ENCODE assay signal across 8 cellular contexts in genomic region chr5:34655354-34655991, GRCh38. TPM values are rescaled to one million over a fixed set of nuclear protein-coding genes. Genes with fewer than 3 reads are reported as not detected.
DNase-seq lines count a peak whose midpoint lies in the region; ATAC-seq and TF ChIP-seq lines count a peak whose summit lies in the region.

No MANE protein-coding gene starts in this region.

- H3K9ac ChIP-seq in IMR-90 (ENCODE audit: low read depth, low read length): peak overlapping the region; percentile 93

- H2BK120ac ChIP-seq in IMR-90 (ENCODE audit: low read depth, low read length): peak overlapping the region; percentile 72

- intact Hi-C loops in IMR-90 (cut with micrococcal nuclease): loop anchor here (1.0 to 5.0 kb wide), 3 partner anchors 46 to 107 kb away; no protein-coding TSS in a partner anchor
- intact Hi-C loops in dorsolateral prefrontal cortex (cut with DNase I): loop anchor here (5.0 to 10.0 kb wide), 5 partner anchors 153 to 242 kb away; no protein-coding TSS in a partner anchor

- dilution Hi-C loops in IMR-90 (cut with HindIII; ENCODE audit: low sequenced_read_pairs, unreplicated experiment): no loop called here

- peak; percentile 38 for ATAC-seq in IMR-90 (ENCODE audit: low read depth)
- ATAC-seq in GM19397 (IDR thresholded peaks at IDR 0.05; ENCODE audit: unreplicated experiment): no peak

- H2BK20ac ChIP-seq in IMR-90 (ENCODE audit: low read depth, low read length): peak overlapping the region; percentile 68

- peak; percentile 0; the same call in 1 of the 2 replicates for TF ChIP-seq RAD21 in IMR-90 (IDR thresholded peaks at IDR 0.05; ENCODE audit: low read length)

- peak overlapping the region; percentile 81 for H3K23ac ChIP-seq in IMR-90 (ENCODE audit: low read depth, low read length)

- peaks cover 27% of the 10 kb centered on the region for H4K20me1 ChIP-seq in IMR-90 (ENCODE audit: insufficient read depth, low read length)

- peak overlapping the region; percentile 97 for H3K27ac ChIP-seq in IMR-90 (ENCODE audit: insufficient read depth, low read length)
- H3K27ac ChIP-seq in WERI-Rb-1: no peak overlapping the region
- H3K27ac ChIP-seq in dorsolateral prefrontal cortex: peak overlapping the region; percentile 1 to 92 (median 84)

- H3K14ac ChIP-seq in IMR-90 (replicated peaks; ENCODE audit: low read depth, low read length): peak overlapping the region; percentile 91

- no peaks in the 10 kb centered on the region for H3K9me3 ChIP-seq in IMR-90 (ENCODE audit: control insufficient read depth, insufficient read depth, low read length)
- H3K9me3 ChIP-seq in WERI-Rb-1 (ENCODE audit: severe bottlenecking): no peaks in the 10 kb centered on the region

- H2AFZ ChIP-seq in IMR-90 (replicated peaks; ENCODE audit: low read length, poor library complexity): peak overlapping the region; percentile 85

- DNase-seq in DMS153 treated with DMSO at 0.1 percent for 48 hours (lab: John Stamatoyannopoulos, UW; ENCODE audit: unreplicated experiment): peak; percentile 50
- DNase-seq in IMR-90: peak; percentile 90
- DNase-seq in WERI-Rb-1: peak; percentile 35
- peak in 8 of 10 donors; percentile 31 to 57 (median 47) for DNase-seq in dorsolateral prefrontal cortex
- DNase-seq in left kidney (ENCODE audit: low read depth, low spot score): peak; percentile 89
- peak; percentile 19 for DNase-seq in stimulated activated CD4-positive, alpha-beta T cell treated with anti-CD3 and anti-CD28 coated beads, Interleukin-1b, Interleukin-23, amount 100 ng/mL, for 48 hours
- no peak for DNase-seq in effector CD8-positive, alpha-beta T cell (lab: John Stamatoyannopoulos, UW)

- H3K18ac ChIP-seq in IMR-90 (ENCODE audit: low read depth, low read length): peak overlapping the region; percentile 88

- peak overlapping the region; percentile 48 for H2AK5ac ChIP-seq in IMR-90 (ENCODE audit: low read depth, low read length)

- no peak for TF ChIP-seq CTCF in IMR-90 (conservative IDR thresholded peaks at IDR 0.05; ENCODE audit: low read depth, low read length)
- TF ChIP-seq CTCF in WERI-Rb-1 (IDR thresholded peaks at IDR 0.05; ENCODE audit: low read depth, low read length): no peak
- TF ChIP-seq CTCF in dorsolateral prefrontal cortex (IDR thresholded peaks at IDR 0.05 in 54 of 56, conservative IDR thresholded peaks at IDR 0.05 in 2 of 56; ENCODE audit: low read depth in 1 of 56, partially characterized antibody in 56 of 56): peak in 1 of 56 donors; percentile 3

- peaks cover 2% of the 10 kb centered on the region; the same call in 1 of the 2 replicates for H3K9me1 ChIP-seq in IMR-90 (ENCODE audit: insufficient read depth, low read length)

- BruUV-seq in IMR-90 (replicated peaks; lab: Mats Ljungman, UMichigan): TSS peak; percentile 71

- H4K5ac ChIP-seq in IMR-90 (ENCODE audit: low read depth, low read length): peak overlapping the region; percentile 82

- H3K36me3 ChIP-seq in IMR-90 (ENCODE audit: control insufficient read depth, insufficient read depth, low read length) (no peaks in the 10 kb centered on the region; the same call in 1 of the 2 replicates), WERI-Rb-1 (no peaks in the 10 kb centered on the region)

- POLR2A ChIA-PET in IMR-90 (lab: Charles Lee; ENCODE audit: unreplicated experiment): interaction anchor here (2.3 kb wide), 1 partner anchor 121 kb away, joined by 5 read pairs; no protein-coding TSS in a partner anchor

- in situ Hi-C loops in IMR-90 (cut with MboI; ENCODE audit: low sequenced_read_pairs): loop anchor here (5.0 kb wide), 1 partner anchor 128 kb away; no protein-coding TSS in a partner anchor

- H3K27me3 ChIP-seq in IMR-90 (ENCODE audit: control insufficient read depth, insufficient read depth, low read length) (no peaks in the 10 kb centered on the region), WERI-Rb-1 (ENCODE audit: insufficient read depth, low read depth, severe bottlenecking) (no peaks in the 10 kb centered on the region), dorsolateral prefrontal cortex (no peaks in the 10 kb centered on the region)

- peak overlapping the region; percentile 59 for H4K91ac ChIP-seq in IMR-90 (ENCODE audit: insufficient read depth, low read depth, low read length)

- H3K79me1 ChIP-seq in IMR-90 (ENCODE audit: low read depth in 1 of 2, low read length in 2 of 2): peaks cover 0 to 10% of the 10 kb centered on the region in 2 experiments; a peak in 2 of 4 replicates

- H2BK15ac ChIP-seq in IMR-90 (ENCODE audit: low read depth, low read length): peak overlapping the region; percentile 48; the same call in 2 of the 3 replicates

- H3K56ac ChIP-seq in IMR-90 (ENCODE audit: extremely low read depth, insufficient read depth, low read length): peak overlapping the region; percentile 98

- H3K4ac ChIP-seq in IMR-90 (ENCODE audit: low read depth, low read length): peak overlapping the region; percentile 84

- H2AK9ac ChIP-seq in IMR-90 (replicated peaks; ENCODE audit: low read depth, low read length, poor library complexity): peak overlapping the region; percentile 50

- H3K4me3 ChIP-seq in IMR-90 (ENCODE audit: insufficient read depth, low read depth, low read length) (peak overlapping the region; percentile 99), WERI-Rb-1 (ENCODE audit: low read depth, low read length) (peak overlapping the region; percentile 89), dorsolateral prefrontal cortex (peak overlapping the region; percentile 54 to 98 (median 89))

- H4K8ac ChIP-seq in IMR-90 (ENCODE audit: low read depth in 2 of 2, low read length in 2 of 2): peak overlapping the region; percentile 57 to 93

- H2BK5ac ChIP-seq in IMR-90 (ENCODE audit: low read depth, low read length, poor library complexity, severe bottlenecking): peak overlapping the region; percentile 98

- peak overlapping the region; percentile 90 for H3K4me2 ChIP-seq in IMR-90 (ENCODE audit: low read depth, low read length)

- CTCF ChIA-PET in IMR-90 (lab: Yijun Ruan, JAX): interaction anchor here (0.7 to 1.2 kb wide), 2 partner anchors 132 to 242 kb away, joined by 3 read pairs; no protein-coding TSS in a partner anchor

- peak; percentile 22; the same call in 1 of the 2 replicates for TF ChIP-seq POLR2A in IMR-90 (IDR thresholded peaks at IDR 0.05; ENCODE audit: low read depth, low read length)

- H3K4me1 ChIP-seq in IMR-90 (ENCODE audit: control insufficient read depth, insufficient read depth, low read length): peaks cover 12% of the 10 kb centered on the region

- 2% methylated on average over 9 of the region's 16 CpGs; no CpG with 5 or more reads in 1 of the 2 experiments for WGBS in IMR-90 (ENCODE audit: extremely low coverage in 2 of 2, insufficient read length in 1 of 2), 2 experiments

TF ChIP-seq in IMR-90, 13 proteins besides CTCF, POLR2A, EP300 and RAD21:
- TF ChIP-seq CEBPB (IDR thresholded peaks at IDR 0.05; ENCODE audit: low read depth, low read length): 0 out of 2 replicates have a peak, but pooled peaks have one; percentile 19
- TF ChIP-seq FOS (IDR thresholded peaks at IDR 0.05; ENCODE audit: low read depth, low read length): 0 out of 2 replicates have a peak, but pooled peaks have one; percentile 1
- no peak for TF ChIP-seq MAFK (IDR thresholded peaks at IDR 0.05; ENCODE audit: low read depth, low read length)
- TF ChIP-seq MXI1 (IDR thresholded peaks at IDR 0.05; ENCODE audit: borderline replicate concordance, low read depth, low read length): peak; percentile 51; the same call in 1 of the 2 replicates

RNA-seq across cellular contexts. Expression of gene RAI14, which starts 0.7 kb away (rescaled TPM):
- total RNA-seq in IMR-90 (2012; rRNA removed): 267 and 361 TPM in 2 replicates
- 191 and 221 TPM in 2 replicates for polyA plus RNA-seq in IMR-90 (2012; rRNA removed)
- polyA plus RNA-seq in IMR-90 (2012; cell fraction: cytosol; rRNA removed): 68.3 and 80.0 TPM in 2 replicates
- polyA plus RNA-seq in IMR-90 (2012; cell fraction: nucleus; rRNA removed; ENCODE audit: low replicate concordance): 60.2 and 146 TPM in 2 replicates
- total RNA-seq in dorsolateral prefrontal cortex: 10 to 100 TPM in 88 of 120 experiments, 1 to 10 TPM in 32; 5.6 to 30.9 (median 12.5) TPM
